Comparison of ENCODE assay signal across 2 cellular contexts in the genomic region with DNA sequence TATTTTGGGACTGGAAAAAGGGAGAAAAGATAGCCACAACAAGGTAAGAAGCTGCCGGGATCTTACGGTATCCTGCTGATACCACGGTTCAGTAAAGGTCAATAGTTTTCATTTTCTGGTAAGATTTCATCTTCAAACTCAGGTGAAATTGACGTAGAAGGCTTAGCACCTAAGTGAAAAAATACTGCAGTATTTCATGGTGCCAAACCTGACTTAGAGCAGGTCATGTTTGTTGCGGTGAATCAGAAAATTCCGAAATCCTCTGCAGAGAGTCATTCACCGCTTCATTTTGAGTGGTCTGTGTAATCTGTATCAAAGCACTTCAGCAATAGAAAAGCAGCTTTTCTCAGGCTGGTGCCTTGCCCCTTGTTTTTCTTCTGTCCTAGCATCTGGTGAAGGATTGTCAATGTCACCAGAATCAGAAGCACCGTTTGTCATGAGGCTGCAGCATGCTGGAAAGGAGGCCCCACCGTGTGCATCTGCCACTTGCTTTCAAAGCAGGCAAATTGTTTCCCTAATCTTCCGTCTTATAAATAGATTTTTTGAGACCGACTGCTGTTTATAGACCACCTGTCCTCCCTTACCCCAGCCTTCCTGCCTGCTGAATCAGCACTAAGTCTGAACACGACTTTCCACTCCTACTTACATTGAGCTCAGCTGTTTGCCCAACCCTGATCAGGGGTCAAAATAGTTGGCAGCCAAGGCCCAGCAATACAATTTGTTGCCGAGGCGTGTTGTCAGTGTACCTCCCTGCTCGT.
TF ChIP-seq lines count a peak whose summit lies in the region.

No MANE protein-coding gene starts in this region.

TF ChIP-seq in K562, 482 proteins besides CTCF, POLR2A, EP300 and RAD21 (continued from another document):
- TF ChIP-seq MAFG (tag; conservative IDR thresholded peaks at IDR 0.05) (peak; percentile 67), ZNF24 (IDR thresholded peaks at IDR 0.05) (no peak), MAFF (IDR thresholded peaks at IDR 0.05; ENCODE audit: low read length) (0 out of 2 replicates have a peak, but pooled peaks have one; percentile 9), CBX3 (IDR thresholded peaks at IDR 0.05; ENCODE audit: borderline replicate concordance in 1 of 2, low read length in 2 of 2) (no peak), CBX8 (IDR thresholded peaks at IDR 0.05; ENCODE audit: borderline replicate concordance, extremely low read depth, low read depth, low read length, poor library complexity, severe bottlenecking) (peak; percentile 83), CBX2 (IDR thresholded peaks at IDR 0.05; ENCODE audit: insufficient read depth, low read length, poor library complexity, severe bottlenecking) (peak; percentile 60), SMARCB1 (IDR thresholded peaks at IDR 0.05; ENCODE audit: insufficient read length, low read depth) (no peak), ZNF316 (IDR thresholded peaks at IDR 0.05) (peak; percentile 76)
- TF ChIP-seq, protein P1, sequence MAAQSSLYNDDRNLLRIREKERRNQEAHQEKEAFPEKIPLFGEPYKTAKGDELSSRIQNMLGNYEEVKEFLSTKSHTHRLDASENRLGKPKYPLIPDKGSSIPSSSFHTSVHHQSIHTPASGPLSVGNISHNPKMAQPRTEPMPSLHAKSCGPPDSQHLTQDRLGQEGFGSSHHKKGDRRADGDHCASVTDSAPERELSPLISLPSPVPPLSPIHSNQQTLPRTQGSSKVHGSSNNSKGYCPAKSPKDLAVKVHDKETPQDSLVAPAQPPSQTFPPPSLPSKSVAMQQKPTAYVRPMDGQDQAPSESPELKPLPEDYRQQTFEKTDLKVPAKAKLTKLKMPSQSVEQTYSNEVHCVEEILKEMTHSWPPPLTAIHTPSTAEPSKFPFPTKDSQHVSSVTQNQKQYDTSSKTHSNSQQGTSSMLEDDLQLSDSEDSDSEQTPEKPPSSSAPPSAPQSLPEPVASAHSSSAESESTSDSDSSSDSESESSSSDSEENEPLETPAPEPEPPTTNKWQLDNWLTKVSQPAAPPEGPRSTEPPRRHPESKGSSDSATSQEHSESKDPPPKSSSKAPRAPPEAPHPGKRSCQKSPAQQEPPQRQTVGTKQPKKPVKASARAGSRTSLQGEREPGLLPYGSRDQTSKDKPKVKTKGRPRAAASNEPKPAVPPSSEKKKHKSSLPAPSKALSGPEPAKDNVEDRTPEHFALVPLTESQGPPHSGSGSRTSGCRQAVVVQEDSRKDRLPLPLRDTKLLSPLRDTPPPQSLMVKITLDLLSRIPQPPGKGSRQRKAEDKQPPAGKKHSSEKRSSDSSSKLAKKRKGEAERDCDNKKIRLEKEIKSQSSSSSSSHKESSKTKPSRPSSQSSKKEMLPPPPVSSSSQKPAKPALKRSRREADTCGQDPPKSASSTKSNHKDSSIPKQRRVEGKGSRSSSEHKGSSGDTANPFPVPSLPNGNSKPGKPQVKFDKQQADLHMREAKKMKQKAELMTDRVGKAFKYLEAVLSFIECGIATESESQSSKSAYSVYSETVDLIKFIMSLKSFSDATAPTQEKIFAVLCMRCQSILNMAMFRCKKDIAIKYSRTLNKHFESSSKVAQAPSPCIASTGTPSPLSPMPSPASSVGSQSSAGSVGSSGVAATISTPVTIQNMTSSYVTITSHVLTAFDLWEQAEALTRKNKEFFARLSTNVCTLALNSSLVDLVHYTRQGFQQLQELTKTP (IDR thresholded peaks at IDR 0.05; ENCODE audit: low read depth in 1 of 2, partially characterized antibody in 2 of 2), result no peak
- TF ChIP-seq, protein P2, sequence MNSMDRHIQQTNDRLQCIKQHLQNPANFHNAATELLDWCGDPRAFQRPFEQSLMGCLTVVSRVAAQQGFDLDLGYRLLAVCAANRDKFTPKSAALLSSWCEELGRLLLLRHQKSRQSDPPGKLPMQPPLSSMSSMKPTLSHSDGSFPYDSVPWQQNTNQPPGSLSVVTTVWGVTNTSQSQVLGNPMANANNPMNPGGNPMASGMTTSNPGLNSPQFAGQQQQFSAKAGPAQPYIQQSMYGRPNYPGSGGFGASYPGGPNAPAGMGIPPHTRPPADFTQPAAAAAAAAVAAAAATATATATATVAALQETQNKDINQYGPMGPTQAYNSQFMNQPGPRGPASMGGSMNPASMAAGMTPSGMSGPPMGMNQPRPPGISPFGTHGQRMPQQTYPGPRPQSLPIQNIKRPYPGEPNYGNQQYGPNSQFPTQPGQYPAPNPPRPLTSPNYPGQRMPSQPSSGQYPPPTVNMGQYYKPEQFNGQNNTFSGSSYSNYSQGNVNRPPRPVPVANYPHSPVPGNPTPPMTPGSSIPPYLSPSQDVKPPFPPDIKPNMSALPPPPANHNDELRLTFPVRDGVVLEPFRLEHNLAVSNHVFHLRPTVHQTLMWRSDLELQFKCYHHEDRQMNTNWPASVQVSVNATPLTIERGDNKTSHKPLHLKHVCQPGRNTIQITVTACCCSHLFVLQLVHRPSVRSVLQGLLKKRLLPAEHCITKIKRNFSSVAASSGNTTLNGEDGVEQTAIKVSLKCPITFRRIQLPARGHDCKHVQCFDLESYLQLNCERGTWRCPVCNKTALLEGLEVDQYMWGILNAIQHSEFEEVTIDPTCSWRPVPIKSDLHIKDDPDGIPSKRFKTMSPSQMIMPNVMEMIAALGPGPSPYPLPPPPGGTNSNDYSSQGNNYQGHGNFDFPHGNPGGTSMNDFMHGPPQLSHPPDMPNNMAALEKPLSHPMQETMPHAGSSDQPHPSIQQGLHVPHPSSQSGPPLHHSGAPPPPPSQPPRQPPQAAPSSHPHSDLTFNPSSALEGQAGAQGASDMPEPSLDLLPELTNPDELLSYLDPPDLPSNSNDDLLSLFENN (IDR thresholded peaks at IDR 0.05; ENCODE audit: low read depth in 2 of 2, low read length in 2 of 2), result no peak
TF ChIP-seq in K562: peak in this region for 6.

TF ChIP-seq in SK-N-SH, 30 proteins besides CTCF, POLR2A, EP300 and RAD21 (continued from another document):
- no peak for TF ChIP-seq EZH2phosphoT487 (IDR thresholded peaks at IDR 0.05; ENCODE audit: borderline replicate concordance, low read depth)
- no peak for TF ChIP-seq RXRA (IDR thresholded peaks at IDR 0.05; ENCODE audit: borderline replicate concordance, low read depth)
- TF ChIP-seq NFIC (IDR thresholded peaks at IDR 0.05; ENCODE audit: borderline replicate concordance), result no peak
- no peak for TF ChIP-seq MEF2A (IDR thresholded peaks at IDR 0.05; ENCODE audit: borderline replicate concordance, low read depth)
- no peak for TF ChIP-seq MXI1 (IDR thresholded peaks at IDR 0.05; ENCODE audit: low read depth, low read length)
- TF ChIP-seq JUND (IDR thresholded peaks at IDR 0.05), result no peak
- no peak for TF ChIP-seq ELF1 (IDR thresholded peaks at IDR 0.05)
- TF ChIP-seq FOSL2 (IDR thresholded peaks at IDR 0.05; ENCODE audit: borderline replicate concordance, low read depth), result no peak
- TF ChIP-seq GATA2 (CRISPR knock-in tag; IDR thresholded peaks at IDR 0.05), result no peak
